ENCODE assay signal across 11 cellular contexts in genomic region chr16:15592324-15592723, GRCh38. TPM values are rescaled to one million over a fixed set of nuclear protein-coding genes. Genes with fewer than 3 reads are reported as not detected.
DNase-seq lines count a peak whose midpoint lies in the region; ATAC-seq and TF ChIP-seq lines count a peak whose summit lies in the region.
"Had no signal": no experiment of that assay in that cellular context is flagged by ENCODE, and none has a peak within 500 bp of the region (broad histone marks: within the 10 kb centered on the region; RNA-seq: fewer than 3 reads in every experiment).

No MANE protein-coding gene starts in this region.

- H3K27me3 Mint-ChIP-seq in endodermal cell (ENCODE audit: insufficient read depth): no peaks in the 10 kb centered on the region
- no peaks in the 10 kb centered on the region for H3K27me3 Mint-ChIP-seq in stimulated activated memory B cell treated with anti-CD40 and anti-IgM and Interleukin-4, amounts not matched to agents 10 μg/mL and 1 μg/mL and 100 μg/mL, for 72 hours

- ATAC-seq in stimulated activated memory B cell treated with anti-CD40 and anti-IgM and Interleukin-4, amounts not matched to agents 10 μg/mL and 1 μg/mL and 100 μg/mL, for 72 hours: peak; percentile 27
- no peak for ATAC-seq in GM21717 (IDR thresholded peaks at IDR 0.05; ENCODE audit: unreplicated experiment)
- ATAC-seq in GM19455 (IDR thresholded peaks at IDR 0.05; ENCODE audit: unreplicated experiment): no peak
- ATAC-seq in GM19351 (IDR thresholded peaks at IDR 0.05; ENCODE audit: unreplicated experiment): no peak

- CTCF ChIA-PET in RWPE1 (lab: Yijun Ruan, JAX): interaction anchor here (0.6 kb wide), 1 partner anchor 105 kb away, joined by 3 read pairs; no protein-coding TSS in a partner anchor

- H3K9me3 ChIP-seq in endodermal cell (ENCODE audit: control insufficient read depth, low read length): peaks cover 5% of the 10 kb centered on the region

- POLR2A ChIA-PET in RWPE1 (lab: Yijun Ruan, JAX; ENCODE audit: low non-redundant PET): no interaction called here

- no peak for TF ChIP-seq CTCF in RWPE1 (conservative IDR thresholded peaks at IDR 0.05; ENCODE audit: low read depth)
- no peak for TF ChIP-seq CTCF in endodermal cell (conservative IDR thresholded peaks at IDR 0.05)

- peak overlapping the region; percentile 93 for H3K27ac ChIP-seq in RWPE1
- no peak overlapping the region for H3K27ac ChIP-seq in endodermal cell (ENCODE audit: low read depth, low read length)

- H3K27me3 ChIP-seq in endodermal cell (ENCODE audit: control insufficient read depth, insufficient read depth, low read length, poor library complexity, severe bottlenecking): no peaks in the 10 kb centered on the region

- peaks cover 13% of the 10 kb centered on the region for H3K4me1 Mint-ChIP-seq in endodermal cell
- H3K4me1 Mint-ChIP-seq in stimulated activated memory B cell treated with anti-CD40 and anti-IgM and Interleukin-4, amounts not matched to agents 10 μg/mL and 1 μg/mL and 100 μg/mL, for 72 hours: peaks cover 68% of the 10 kb centered on the region

- peaks cover 14% of the 10 kb centered on the region for H3K9me3 Mint-ChIP-seq in endodermal cell
- H3K9me3 Mint-ChIP-seq in stimulated activated memory B cell treated with anti-CD40 and anti-IgM and Interleukin-4, amounts not matched to agents 10 μg/mL and 1 μg/mL and 100 μg/mL, for 72 hours: no peaks in the 10 kb centered on the region

- H3K4me3 Mint-ChIP-seq in endodermal cell: no peak overlapping the region
- H3K4me3 Mint-ChIP-seq in stimulated activated memory B cell treated with anti-CD40 and anti-IgM and Interleukin-4, amounts not matched to agents 10 μg/mL and 1 μg/mL and 100 μg/mL, for 72 hours: peak overlapping the region; percentile 6

- H3K36me3 Mint-ChIP-seq in endodermal cell (ENCODE audit: low read depth): peaks cover 54% of the 10 kb centered on the region
- peaks cover 58% of the 10 kb centered on the region for H3K36me3 Mint-ChIP-seq in stimulated activated memory B cell treated with anti-CD40 and anti-IgM and Interleukin-4, amounts not matched to agents 10 μg/mL and 1 μg/mL and 100 μg/mL, for 72 hours

- H3K36me3 ChIP-seq in endodermal cell (ENCODE audit: control insufficient read depth, insufficient read depth, low read length): peaks cover 38% of the 10 kb centered on the region

- no peak overlapping the region for H3K4me3 ChIP-seq in endodermal cell (ENCODE audit: low read length)

- 96 to 97% methylated on average over 5 to 9 of the region's 9 CpGs for WGBS in endodermal cell (ENCODE audit: insufficient coverage in 1 of 2, insufficient read length in 1 of 2), 2 experiments

- no peak overlapping the region for H3K27ac Mint-ChIP-seq in endodermal cell
- H3K27ac Mint-ChIP-seq in stimulated activated memory B cell treated with anti-CD40 and anti-IgM and Interleukin-4, amounts not matched to agents 10 μg/mL and 1 μg/mL and 100 μg/mL, for 72 hours: peak overlapping the region; percentile 96

- peak; percentile 12 for DNase-seq in activated T-cell treated with anti-CD3 and anti-CD28 coated beads for 1 hour (ENCODE audit: low read depth)
- no peak for DNase-seq in activated T-cell treated with anti-CD3 and anti-CD28 coated beads, Interleukin-2, amount 50 U/mL, for 48 hours
- no peak for DNase-seq in RWPE1 (ENCODE audit: low spot score)
- DNase-seq in endodermal cell: peak; percentile 51
- DNase-seq: midbrain, NCI-H187 treated with DMSO at 0.1 percent for 48 hours, RPMI8226 had no signal

- no peaks in the 10 kb centered on the region for H3K4me1 ChIP-seq in endodermal cell (ENCODE audit: control insufficient read depth, insufficient read depth, low read length)

- H3K9ac ChIP-seq in endodermal cell (ENCODE audit: extremely low read depth, low read length, poor library complexity, severe bottlenecking): no peak overlapping the region

RNA-seq across cellular contexts. Expression of gene MARF1, which starts 50.6 kb away (rescaled TPM):
- 10 to 100 TPM; 39.3 to 39.6 TPM for total RNA-seq in endodermal cell
- 29.8 TPM for polyA plus RNA-seq in endodermal cell (2013, experiment 1 of 2)
- polyA plus RNA-seq in endodermal cell (2013, experiment 2 of 2): 25.0 TPM

RNA-seq across cellular contexts. Expression of gene NDE1, which starts 57.7 kb away (rescaled TPM):
- total RNA-seq in endodermal cell: 10 to 100 TPM; 60.5 to 69.2 TPM
- 75.0 TPM for polyA plus RNA-seq in endodermal cell (2013, experiment 1 of 2)
- polyA plus RNA-seq in endodermal cell (2013, experiment 2 of 2): 73.9 TPM

Comparison
In these comparisons a context has a peak if more than half of its experiments do, and no peak if none do; other contexts are left out.
1. DNase-seq: peak in activated T-cell treated with anti-CD3 and anti-CD28 coated beads for 1 hour (single experiment) and endodermal cell (single experiment); none in activated T-cell treated with anti-CD3 and anti-CD28 coated beads, Interleukin-2, amount 50 U/mL, for 48 hours (0 of 2) and RWPE1 (single experiment).